Comparison of ENCODE assay signal across 18 cellular contexts in genomic region chr11:50333861-50334260, GRCh38.
A peak's percentile ranks its signal among the peaks of the same experiment; 100 is the strongest.
DNase-seq lines count a peak whose midpoint lies in the region; ATAC-seq, FAIRE-seq and TF ChIP-seq lines count a peak whose summit lies in the region.
"Had no signal": no experiment of that assay in that cellular context is flagged by ENCODE, and none has a peak within 500 bp of the region (broad histone marks: within the 10 kb centered on the region; RNA-seq: fewer than 3 reads in every experiment).

No MANE protein-coding gene starts in this region.

- in situ Hi-C loops in mammary epithelial cell (cut with MboI; ENCODE audit: low sequenced_read_pairs in 2 of 2) = no loop called here

- no peak overlapping the region for H3K4me2 ChIP-seq in mammary epithelial cell (ENCODE audit: insufficient read depth, low read depth, low read length)

- FAIRE-seq in pancreas (lab: Jason Lieb, UNC) = no peak
- FAIRE-seq: G401.6, GM12891 had no signal

- peaks cover 23% of the 10 kb centered on the region for H3K4me1 Mint-ChIP-seq in MCF 10A (ENCODE audit: insufficient read depth, unreplicated experiment)

- BruUV-seq in MCF 10A (replicated peaks; lab: Mats Ljungman, UMichigan) (no TSS peak), mammary epithelial cell (replicated peaks; lab: Mats Ljungman, UMichigan) (no TSS peak)

- H3K9me3 Mint-ChIP-seq in MCF 10A (ENCODE audit: unreplicated experiment) = no peaks in the 10 kb centered on the region

- H3K36me3 ChIP-seq in mammary epithelial cell (ENCODE audit: insufficient read depth, low read length) (no peaks in the 10 kb centered on the region), NT2/D1 (ENCODE audit: insufficient read depth, insufficient read length, low read length) (peaks cover 29% of the 10 kb centered on the region), pancreas (no peaks in the 10 kb centered on the region)

- H3K79me2 ChIP-seq in mammary epithelial cell (ENCODE audit: insufficient read depth, low read length) = no peaks in the 10 kb centered on the region

- CTCF ChIA-PET in MCF 10A (lab: Yijun Ruan, JAX) = no interaction called here
- CTCF ChIA-PET in mammary epithelial cell (lab: Charles Lee; ENCODE audit: low non-redundant PET) = no interaction called here

- DNase-seq in MCF 10A (ENCODE audit: unreplicated experiment) (peak; percentile 23), mammary epithelial cell (no peak), NT2/D1 (ENCODE audit: low read depth, low spot score) (peak; percentile 27), epithelial cell of esophagus (ENCODE audit: low read depth) (peak; percentile 34), midbrain (lab: John Stamatoyannopoulos, UW) (peak; percentile 3), pancreas (no peak)
- DNase-seq: 8988T; AML-193; Calu3; CD4-positive, alpha-beta T cell; DMS 273 treated with DMSO at 0.1 percent for 48 hours; DMS79; IMR-90 had no signal

- POLR2A ChIA-PET in MCF 10A (lab: Yijun Ruan, JAX) = interaction anchor here (0.7 to 1.8 kb wide), 2 partner anchors 111 to 160 kb away, joined by 3 to 5 read pairs; no protein-coding TSS in a partner anchor

- no peaks in the 10 kb centered on the region for H3K27me3 Mint-ChIP-seq in MCF 10A (ENCODE audit: insufficient read depth, unreplicated experiment)
- H3K27me3 Mint-ChIP-seq: CD4-positive, alpha-beta T cell had no signal

- no peaks in the 10 kb centered on the region for H4K20me1 ChIP-seq in mammary epithelial cell (ENCODE audit: insufficient read depth, low read length)

- H3K36me3 Mint-ChIP-seq in MCF 10A (ENCODE audit: insufficient read depth, unreplicated experiment) = peaks cover 5% of the 10 kb centered on the region

- no peak overlapping the region for H3K4me3 ChIP-seq in mammary epithelial cell (replicated peaks in 1 of 3; ENCODE audit: insufficient read depth in 1 of 3, low read depth in 2 of 3, low read length in 3 of 3)
- no peak overlapping the region for H3K4me3 ChIP-seq in NT2/D1 (ENCODE audit: insufficient read length, low read depth)
- H3K4me3 ChIP-seq in epithelial cell of esophagus (ENCODE audit: low read length) = no peak overlapping the region
- H3K4me3 ChIP-seq in pancreas = no peak overlapping the region

- dilution Hi-C loops in mammary epithelial cell (cut with HindIII; ENCODE audit: low sequenced_read_pairs) = no loop called here

- no peak overlapping the region for H2AFZ ChIP-seq in mammary epithelial cell (ENCODE audit: low read depth, low read length)

- 31% methylated on average over 4 of the region's 4 CpGs for WGBS in mammary epithelial cell (ENCODE audit: low coverage, missing lambda C conversion rate)
- WGBS in pancreas, 2 donors = 66 to 68% methylated on average over 4 of the region's 4 CpGs

- peak overlapping the region; percentile 63 for H3K27ac Mint-ChIP-seq in MCF 10A (ENCODE audit: low read depth, unreplicated experiment)
- H3K27ac Mint-ChIP-seq: CD4-positive, alpha-beta T cell had no signal

- H3K27me3 ChIP-seq in mammary epithelial cell (ENCODE audit: insufficient read depth, low read length) (no peaks in the 10 kb centered on the region), NT2/D1 (ENCODE audit: insufficient read depth, insufficient read length) (no peaks in the 10 kb centered on the region), pancreas (no peaks in the 10 kb centered on the region)

- no peak overlapping the region for H3K4me3 Mint-ChIP-seq in MCF 10A (ENCODE audit: unreplicated experiment)
- H3K4me3 Mint-ChIP-seq: CD4-positive, alpha-beta T cell had no signal

- ATAC-seq in pancreas (no peak), GM21529 (IDR thresholded peaks at IDR 0.05; ENCODE audit: unreplicated experiment) (no peak), GM19023 (IDR thresholded peaks at IDR 0.05; ENCODE audit: unreplicated experiment) (no peak)
- ATAC-seq: HCT116 had no signal

- H3K4me1 ChIP-seq in mammary epithelial cell (ENCODE audit: insufficient read depth, low read length) (no peaks in the 10 kb centered on the region), NT2/D1 (ENCODE audit: insufficient read depth, insufficient read length) (no peaks in the 10 kb centered on the region), pancreas (no peaks in the 10 kb centered on the region)

- intact Hi-C loops in MCF 10A (cut with micrococcal nuclease) = no loop called here
- intact Hi-C loops in mammary epithelial cell (cut with micrococcal nuclease) = no loop called here
- intact Hi-C loops in pancreas (cut with DNase I) = no loop called here

- H3K9me3 ChIP-seq in mammary epithelial cell (replicated peaks; ENCODE audit: insufficient read depth, low read length) (peaks cover 13% of the 10 kb centered on the region), NT2/D1 (ENCODE audit: insufficient read depth, low read length) (peaks cover 16% of the 10 kb centered on the region), pancreas (no peaks in the 10 kb centered on the region)

- TF ChIP-seq CTCF in MCF 10A (IDR thresholded peaks at IDR 0.05; ENCODE audit: unreplicated experiment) = no peak
- TF ChIP-seq CTCF in mammary epithelial cell (conservative IDR thresholded peaks at IDR 0.05 in 1 of 2, IDR thresholded peaks at IDR 0.05 in 1 of 2; ENCODE audit: extremely low read depth in 1 of 2, insufficient read depth in 1 of 2, low read depth in 1 of 2, low read length in 2 of 2) = no peak
- TF ChIP-seq CTCF in epithelial cell of esophagus (IDR thresholded peaks at IDR 0.05; ENCODE audit: insufficient read depth, low read depth, low read length, missing control alignments) = no peak
- TF ChIP-seq CTCF in pancreas (IDR thresholded peaks at IDR 0.05) = no peak

- H3K27ac ChIP-seq in mammary epithelial cell (ENCODE audit: insufficient read depth, low read depth, low read length) (no peak overlapping the region), pancreas (no peak overlapping the region)

- H3K9ac ChIP-seq in mammary epithelial cell (ENCODE audit: insufficient read depth, low read length) = no peak overlapping the region
- H3K9ac ChIP-seq in NT2/D1 (ENCODE audit: insufficient read length, low read depth) = no peak overlapping the region

Comparison
In these comparisons a context has a peak if more than half of its experiments do, and no peak if none do; other contexts are left out.
1. DNase-seq: peak in MCF 10A (single experiment), NT2/D1 (single experiment), epithelial cell of esophagus (single experiment) and midbrain (single experiment); none in mammary epithelial cell (single experiment) and pancreas (0 of 6).